Comparison of ENCODE assay signal across 8 cellular contexts in genomic region chr12:106138646-106139421, GRCh38. TPM values are rescaled to one million over a fixed set of nuclear protein-coding genes. Genes with fewer than 3 reads are reported as not detected.
DNase-seq lines count a peak whose midpoint lies in the region; ATAC-seq and TF ChIP-seq lines count a peak whose summit lies in the region.

TSS of gene NUAK1 (minus strand) at chr12:106138954. CDS start at chr12:106138653, 301 bp downstream.

- peaks cover 0 to 11% (median 8%) of the 10 kb centered on the region in 3 donors for H3K4me1 Mint-ChIP-seq in IgD-negative memory B cell

- no peaks in the 10 kb centered on the region for H3K4me1 ChIP-seq in testis

- H3K36me3 ChIP-seq in testis (ENCODE audit: low read depth, missing control alignments): no peaks in the 10 kb centered on the region

- no peaks in the 10 kb centered on the region for H3K36me3 Mint-ChIP-seq in IgD-negative memory B cell

- no peaks in the 10 kb centered on the region for H3K9me3 ChIP-seq in testis

- TF ChIP-seq POLR2A in testis (IDR thresholded peaks at IDR 0.05): no peak

- H3K27ac ChIP-seq in epithelial cell of prostate (peak within 1 kb of the TSS; percentile 83), testis (peak within 1 kb of the TSS; percentile 86 to 92)

- H3K4me3 ChIP-seq in WI38 (ENCODE audit: low read depth, low read length): peak within 1 kb of the TSS; percentile 78
- peak within 1 kb of the TSS; percentile 77 to 81 for H3K4me3 ChIP-seq in testis

- no peak within 1 kb of the TSS for H3K27ac Mint-ChIP-seq in IgD-negative memory B cell

- H3K27me3 ChIP-seq in testis: no peaks in the 10 kb centered on the region

- H3K9me3 Mint-ChIP-seq in IgD-negative memory B cell: no peaks in the 10 kb centered on the region

- ATAC-seq in GM21526 (IDR thresholded peaks at IDR 0.05; ENCODE audit: low FRiP score, unreplicated experiment): no peak

- peaks cover 48% of the 10 kb centered on the region for H3K27me3 Mint-ChIP-seq in IgD-negative memory B cell

- no peak for TF ChIP-seq CTCF in WI38 (IDR thresholded peaks at IDR 0.05; ENCODE audit: low read depth, low read length)
- no peak for TF ChIP-seq CTCF in testis (IDR thresholded peaks at IDR 0.05)

- peak; percentile 90 for DNase-seq in DMS53 (lab: John Stamatoyannopoulos, UW)
- DNase-seq in epithelial cell of prostate (ENCODE audit: low read depth, low spot score): no peak
- no peak for DNase-seq in mesenteric fat pad (ENCODE audit: low spot score)
- peak; percentile 58 for DNase-seq in testis
- DNase-seq in T-helper 9 cell: no peak

- intact Hi-C loops in testis (cut with DNase I; ENCODE audit: low total_unique reads): loop anchor here (5.0 kb wide), 1 partner anchor 717 kb away; no protein-coding TSS in a partner anchor

- WGBS in testis, 2 donors: 0% methylated on average over 33 of the region's 103 CpGs; no CpG with 5 or more reads in 1 of the 2 donors

- peak within 1 kb of the TSS; percentile 38 to 80 (median 68) for H3K4me3 Mint-ChIP-seq in IgD-negative memory B cell

RNA-seq across cellular contexts. Expression of gene NUAK1, which starts in this region (rescaled TPM):
- polyA plus RNA-seq in IgD-negative memory B cell (not detected), testis (ENCODE audit: insufficient read depth, low read depth, low replicate concordance) (9.1 TPM)
- total RNA-seq in mesenteric fat pad (54.4 TPM), testis (1 to 10 TPM; 6.6 to 8.2 TPM)

Comparison
In these comparisons a context has a peak if more than half of its experiments do, and no peak if none do; other contexts are left out.
1. RNA of gene NUAK1 (polyA plus RNA-seq): 9.1 TPM in testis (single experiment); not detected in IgD-negative memory B cell (single experiment); every median in the first group is over 10 times any median in the second.
2. DNase-seq: peak in DMS53 (single experiment) and testis (single experiment); none in epithelial cell of prostate (single experiment), mesenteric fat pad (single experiment) and T-helper 9 cell (single experiment).